ENCODE assay signal across 10 cellular contexts in the genomic region with DNA sequence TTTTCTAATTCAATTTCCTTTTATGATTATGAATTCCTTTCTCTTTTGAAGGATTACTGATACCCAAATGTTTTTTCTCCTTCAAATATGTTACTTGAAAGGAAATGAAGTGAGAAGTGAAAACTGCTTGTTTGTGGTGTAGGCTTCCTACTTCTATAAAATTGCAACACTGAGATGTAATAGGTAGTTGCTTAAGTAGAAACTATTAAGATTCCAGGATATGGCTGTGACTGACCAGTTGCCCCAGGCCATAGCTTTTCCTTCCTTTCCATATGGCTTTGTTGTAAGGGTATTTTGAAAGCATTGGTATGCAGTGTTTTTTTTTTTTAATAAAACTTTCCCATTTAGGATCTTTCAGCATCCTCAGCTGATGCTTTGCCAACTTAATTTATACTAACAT. TPM values are rescaled to one million over a fixed set of nuclear protein-coding genes. Genes with fewer than 3 reads are reported as not detected.
DNase-seq lines count a peak whose midpoint lies in the region; ATAC-seq and TF ChIP-seq lines count a peak whose summit lies in the region.
"Had no signal": no experiment of that assay in that cellular context is flagged by ENCODE, and none has a peak within 500 bp of the region (broad histone marks: within the 10 kb centered on the region; RNA-seq: fewer than 3 reads in every experiment).

No MANE protein-coding gene starts in this region.

- H3K9me3 ChIP-seq in SJCRH30 (replicated peaks) (no peaks in the 10 kb centered on the region; the same call in 1 of the 2 replicates), prostate gland (no peaks in the 10 kb centered on the region)

- H3K27me3 ChIP-seq in SJCRH30, result no peaks in the 10 kb centered on the region
- H3K27me3 ChIP-seq in prostate gland (replicated peaks; ENCODE audit: insufficient read depth), result no peaks in the 10 kb centered on the region

- no peak overlapping the region for H3K27ac ChIP-seq in SJCRH30
- no peak overlapping the region for H3K27ac ChIP-seq in prostate gland

- peak; percentile 28 for DNase-seq in AG20443 (ENCODE audit: low spot score)
- peak; percentile 14 to 24 for DNase-seq in SJCRH30
- DNase-seq in globus pallidus (ENCODE audit: low spot score), result peak; percentile 16
- DNase-seq in prostate gland (ENCODE audit: low spot score), result no peak
- DNase-seq: NCI-H1436 had no signal

- TF ChIP-seq POLR2A in prostate gland (IDR thresholded peaks at IDR 0.05), result no peak

- peak; percentile 46 for ATAC-seq in HG03066 (IDR thresholded peaks at IDR 0.05; ENCODE audit: low read depth, unreplicated experiment)
- no peak for ATAC-seq in GM19395 (IDR thresholded peaks at IDR 0.05; ENCODE audit: unreplicated experiment)
- no peak for ATAC-seq in GM21367 (IDR thresholded peaks at IDR 0.05; ENCODE audit: unreplicated experiment)
- no peak for ATAC-seq in HG03378 (IDR thresholded peaks at IDR 0.05; ENCODE audit: unreplicated experiment)

- TF ChIP-seq CTCF in prostate gland (IDR thresholded peaks at IDR 0.05), result no peak

- H3K4me3 ChIP-seq in SJCRH30, result no peak overlapping the region
- no peak overlapping the region for H3K4me3 ChIP-seq in prostate gland
- H3K4me3 ChIP-seq: skin epidermis had no signal

- intact Hi-C loops in prostate gland (cut with DNase I), result no loop called here

- H3K4me1 ChIP-seq in SJCRH30 (peaks cover 19% of the 10 kb centered on the region), prostate gland (replicated peaks) (peaks cover 4% of the 10 kb centered on the region)

- H3K36me3 ChIP-seq in SJCRH30 (peaks cover 3% of the 10 kb centered on the region; the same call in 1 of the 2 replicates), prostate gland (no peaks in the 10 kb centered on the region)

RNA-seq across cellular contexts. Expression of a gene that starts 28.5 kb away (rescaled TPM):
- 26.0 and 27.2 TPM in 2 replicates for total RNA-seq in SJCRH30 (2014; rRNA removed; shearing (Covaris generic))
- 10 to 100 TPM; 25.0 to 46.2 TPM for total RNA-seq in prostate gland
